23 cellular contexts compared by ENCODE assay signal in genomic region chr2:178401994-178402437, GRCh38.
"Had no signal": no experiment of that assay in that cellular context is flagged by ENCODE, and none has a peak within 500 bp of the region (broad histone marks: within the 10 kb centered on the region; RNA-seq: fewer than 3 reads in every experiment).

No MANE protein-coding gene starts in this region.

- H3K9me3 Mint-ChIP-seq: activated T-cell treated with anti-CD3 and anti-CD28 coated beads, Interleukin-2, amount 50 U/mL, for 4 hours; activated T-helper 2 cell treated with anti-CD3 and anti-CD28 coated beads, Interferon-gamma antibody, Interleukin-2, Interleukin-4, amounts not matched to agents 10 μg/mL and 5 μg/mL and 100 μg/mL, durations not matched to agents 14 hours and 24 hours and 36 hours; natural killer cell; stimulated activated naive CD8-positive, alpha-beta T cell treated with anti-CD3 and anti-CD28 coated beads, Interleukin-15, Interleukin-2, amounts not matched to agents 100 ng/mL and 50 ng/mL, for 24 hours had no signal

- H3K4me1 Mint-ChIP-seq: natural killer cell had no signal

- H3K4me3 ChIP-seq: colonic mucosa, esophagus squamous epithelium, gastrocnemius medialis, pancreas, tibial nerve had no signal

- H3K4me1 ChIP-seq: colonic mucosa, esophagus squamous epithelium, gastrocnemius medialis, pancreas had no signal

- H3K27me3 ChIP-seq: colonic mucosa, esophagus squamous epithelium, gastrocnemius medialis, neutrophil, pancreas, tibial nerve had no signal

- H3K27ac Mint-ChIP-seq: activated CD8-positive, alpha-beta T cell treated with anti-CD3 and anti-CD28 coated beads, Interleukin-2, amount 10 ng/mL, durations not matched to agents 7 days and 5 days; activated naive CD8-positive, alpha-beta T cell; activated T-helper 2 cell treated with anti-CD3 and anti-CD28 coated beads, Interferon-gamma antibody, Interleukin-2, Interleukin-4, amounts not matched to agents 10 μg/mL and 5 μg/mL and 100 μg/mL, durations not matched to agents 14 hours and 24 hours and 36 hours; natural killer cell; stimulated activated naive CD8-positive, alpha-beta T cell treated with anti-CD3 and anti-CD28 coated beads, Interleukin-15, Interleukin-2, amounts not matched to agents 100 ng/mL and 50 ng/mL, for 24 hours; T-helper 17 cell had no signal

- H3K36me3 Mint-ChIP-seq: activated naive CD8-positive, alpha-beta T cell; natural killer cell had no signal

- DNase-seq: activated CD4-positive, alpha-beta T cell treated with anti-CD3 and anti-CD28 coated beads for 1 hour; activated CD4-positive, alpha-beta T cell treated with anti-CD3 and anti-CD28 coated beads, Interleukin-2, amount 50 U/mL, for 1 hour; activated CD8-positive, alpha-beta T cell treated with anti-CD3 and anti-CD28 coated beads, Interleukin-2, amount 10 ng/mL, durations not matched to agents 7 days and 5 days; activated naive CD4-positive, alpha-beta T cell; activated T-cell treated with anti-CD3 and anti-CD28 coated beads, Interleukin-2, amount 50 U/mL, for 4 hours; amniotic stem cell; colonic mucosa; esophagus squamous epithelium; gastrocnemius medialis; head of caudate nucleus; hypothalamus; midbrain; natural killer cell; pancreas; right cardiac atrium; stimulated activated CD4-positive, alpha-beta T cell treated with anti-CD3 and anti-CD28 coated beads, Interleukin-12 subunit alpha, Interleukin-12 subunit beta, amount 100 ng/mL, for 4 hours; substantia nigra; T-helper 17 cell had no signal

- H3K9me3 ChIP-seq: colonic mucosa, esophagus squamous epithelium, gastrocnemius medialis, neutrophil, pancreas, tibial nerve had no signal

- H3K27ac ChIP-seq: colonic mucosa, esophagus squamous epithelium, gastrocnemius medialis, neutrophil, pancreas, tibial nerve had no signal

- H3K36me3 ChIP-seq: colonic mucosa, esophagus squamous epithelium, gastrocnemius medialis, neutrophil, pancreas, tibial nerve had no signal

- H3K4me3 Mint-ChIP-seq: activated CD8-positive, alpha-beta T cell treated with anti-CD3 and anti-CD28 coated beads, Interleukin-2, amount 10 ng/mL, durations not matched to agents 7 days and 5 days; activated naive CD8-positive, alpha-beta T cell; activated T-cell treated with anti-CD3 and anti-CD28 coated beads, Interleukin-2, amount 50 U/mL, for 4 hours; natural killer cell; stimulated activated naive CD8-positive, alpha-beta T cell treated with anti-CD3 and anti-CD28 coated beads, Interleukin-15, Interleukin-2, amounts not matched to agents 100 ng/mL and 50 ng/mL, for 24 hours; T-helper 17 cell had no signal
